In the genomic region with DNA sequence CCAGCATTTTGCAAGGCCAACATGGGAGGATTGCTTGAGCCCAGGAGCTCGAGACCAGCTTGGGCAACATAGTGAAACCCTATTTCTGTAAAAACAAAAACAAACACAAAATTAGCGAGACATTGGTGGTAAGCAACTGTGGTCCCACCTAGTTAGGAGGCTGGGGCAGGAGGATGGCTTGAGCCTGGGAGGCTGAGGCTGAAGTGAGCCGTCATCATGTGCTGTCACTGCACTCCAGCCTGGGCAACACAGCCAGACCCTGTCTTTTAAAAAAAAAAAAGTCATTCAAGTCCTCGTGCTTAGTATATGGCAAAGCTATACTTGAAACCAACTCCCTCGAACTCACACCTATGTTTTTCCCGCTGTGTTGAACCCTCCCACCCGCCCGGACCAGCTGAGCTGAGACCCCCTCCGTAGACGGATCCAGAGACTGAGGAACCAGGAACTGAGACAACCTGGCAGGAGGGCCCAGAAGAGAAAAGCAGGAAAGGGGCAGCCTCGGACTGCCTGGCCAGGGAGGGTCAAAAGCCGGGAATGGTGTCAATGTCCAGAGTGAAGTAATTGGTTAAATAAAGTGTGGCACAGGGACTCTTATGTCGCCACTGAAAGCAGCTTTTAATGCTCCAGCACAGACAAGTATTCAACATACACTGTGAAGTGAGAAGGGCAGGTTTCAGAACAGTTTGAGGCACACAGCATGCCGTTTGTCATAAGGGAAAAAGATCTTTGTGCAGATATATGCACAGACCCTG, we compare ENCODE assay signal across 15 cellular contexts. TPM values are rescaled to one million over a fixed set of nuclear protein-coding genes. Genes with fewer than 3 reads are reported as not detected.
DNase-seq lines count a peak whose midpoint lies in the region; ATAC-seq and TF ChIP-seq lines count a peak whose summit lies in the region.
"Had no signal": no experiment of that assay in that cellular context is flagged by ENCODE, and none has a peak within 500 bp of the region (broad histone marks: within the 10 kb centered on the region; RNA-seq: fewer than 3 reads in every experiment).

No MANE protein-coding gene starts in this region.

- peaks cover 7% of the 10 kb centered on the region for H3K4me1 Mint-ChIP-seq in WTC11
- H3K4me1 Mint-ChIP-seq: B cell had no signal

- no peak for DNase-seq in WTC11 (ENCODE audit: low spot score)
- DNase-seq in psoas muscle = peak in 1 of 2 donors; percentile 10
- no peak for DNase-seq in suprapubic skin (ENCODE audit: low spot score in 2 of 2)
- no peak for DNase-seq in head of caudate nucleus
- DNase-seq: CD8-positive, alpha-beta T cell; COR-L47; DMS153; GF-D8; GOT3; H9 had no signal

- TF ChIP-seq EP300 in suprapubic skin (IDR thresholded peaks at IDR 0.05) = no peak

- H3K9me3 Mint-ChIP-seq in WTC11 = no peaks in the 10 kb centered on the region
- H3K9me3 Mint-ChIP-seq: CD8-positive, alpha-beta T cell; H9 had no signal

- peak overlapping the region; percentile 77 to 96 (median 92); a peak in 21 of 22 replicates for H3K4me2 ChIP-seq in BLaER1 treated with 17β-estradiol and CSF1 and Interleukin-3, amounts not matched to agents 10 nM and 100 nM

- no peaks in the 10 kb centered on the region for H3K36me3 ChIP-seq in BLaER1 treated with 17β-estradiol and CSF1 and Interleukin-3, amounts not matched to agents 10 nM and 100 nM
- H3K36me3 ChIP-seq in liver (ENCODE audit: control insufficient read depth in 4 of 4, insufficient read depth in 3 of 4, low read depth in 1 of 4, low read length in 3 of 4) (no peaks in the 10 kb centered on the region), psoas muscle (ENCODE audit: insufficient read depth in 1 of 2, low read depth in 1 of 2) (no peaks in the 10 kb centered on the region), suprapubic skin (no peaks in the 10 kb centered on the region)

- CTCF ChIA-PET in WTC11 (lab: Charles Lee) = no interaction called here

- WGBS in liver = 61% methylated on average over 14 of the region's 14 CpGs
- 61 to 79% (median 72%) methylated on average over 14 of the region's 14 CpGs for WGBS in psoas muscle, 3 donors
- WGBS in suprapubic skin = 80% methylated on average over 14 of the region's 14 CpGs

- POLR2A ChIA-PET in WTC11 (lab: Charles Lee) = no interaction called here

- no peak for TF ChIP-seq POLR2A in suprapubic skin (IDR thresholded peaks at IDR 0.05)

- no peak overlapping the region for H3K27ac Mint-ChIP-seq in WTC11
- H3K27ac Mint-ChIP-seq: B cell; CD14-positive monocyte; CD8-positive, alpha-beta T cell; H9 had no signal

- H3K27me3 Mint-ChIP-seq in WTC11 (ENCODE audit: low read depth) = peaks cover 6% of the 10 kb centered on the region

- H3K36me3 Mint-ChIP-seq in WTC11 = no peaks in the 10 kb centered on the region
- H3K36me3 Mint-ChIP-seq: CD14-positive monocyte; CD8-positive, alpha-beta T cell had no signal

- intact Hi-C loops in psoas muscle (cut with DNase I) = no loop called here
- intact Hi-C loops in head of caudate nucleus (cut with DNase I) = no loop called here

- peak overlapping the region in 4 of 11 experiments; percentile 20 to 79 (median 74); a peak in 3 of 22 replicates for H3K27ac ChIP-seq in BLaER1 treated with 17β-estradiol and CSF1 and Interleukin-3, amounts not matched to agents 10 nM and 100 nM
- H3K27ac ChIP-seq in liver (ENCODE audit: low read depth in 1 of 2, low read length in 2 of 2) (peak overlapping the region in 1 of 2 donors; percentile 50), psoas muscle (peak overlapping the region; percentile 2), suprapubic skin (no peak overlapping the region)

- H3K4me3 ChIP-seq in BLaER1 treated with 17β-estradiol and CSF1 and Interleukin-3, amounts not matched to agents 10 nM and 100 nM = no peak overlapping the region
- no peak overlapping the region for H3K4me3 ChIP-seq in liver (ENCODE audit: low read depth in 1 of 3, low read length in 3 of 3)
- no peak overlapping the region for H3K4me3 ChIP-seq in psoas muscle
- no peak overlapping the region for H3K4me3 ChIP-seq in suprapubic skin

- peak in 1 of 2 donors; percentile 34 for TF ChIP-seq RAD21 in liver (IDR thresholded peaks at IDR 0.05)

- peaks cover 22 to 28% (median 26%) of the 10 kb centered on the region in 10 experiments for H3K4me1 ChIP-seq in BLaER1 treated with 17β-estradiol and CSF1 and Interleukin-3, amounts not matched to agents 10 nM and 100 nM
- H3K4me1 ChIP-seq in liver (ENCODE audit: control insufficient read depth in 4 of 4, insufficient read depth in 4 of 4, low read length in 3 of 4) (peaks cover 0 to 9% (median 4%) of the 10 kb centered on the region in 4 donors), psoas muscle (peaks cover 12% of the 10 kb centered on the region), suprapubic skin (peaks cover 37% of the 10 kb centered on the region)

- ATAC-seq in WTC11 (no peak), psoas muscle (peak in 3 of 4 donors; percentile 29 to 54 (median 49)), HG03469 (IDR thresholded peaks at IDR 0.05; ENCODE audit: unreplicated experiment) (no peak)
- ATAC-seq: CD8-positive, alpha-beta T cell had no signal

- H3K9me3 ChIP-seq in BLaER1 treated with 17β-estradiol and CSF1 and Interleukin-3, amounts not matched to agents 10 nM and 100 nM (replicated peaks in 1 of 11) = no peaks in the 10 kb centered on the region
- no peaks in the 10 kb centered on the region for H3K9me3 ChIP-seq in liver (ENCODE audit: control insufficient read depth in 4 of 4, low read length in 3 of 4)
- H3K9me3 ChIP-seq in psoas muscle = no peaks in the 10 kb centered on the region
- no peaks in the 10 kb centered on the region for H3K9me3 ChIP-seq in suprapubic skin

- TF ChIP-seq CTCF in WTC11 (IDR thresholded peaks at IDR 0.05) (no peak), liver (IDR thresholded peaks at IDR 0.05; ENCODE audit: low read depth, low read length, missing input control) (no peak), psoas muscle (IDR thresholded peaks at IDR 0.05) (no peak), suprapubic skin (IDR thresholded peaks at IDR 0.05) (no peak)

- H3K9ac ChIP-seq in BLaER1 treated with 17β-estradiol and CSF1 and Interleukin-3, amounts not matched to agents 10 nM and 100 nM = no peak overlapping the region; a peak in 1 of 22 replicates
- no peak overlapping the region for H3K9ac ChIP-seq in liver (ENCODE audit: low read depth in 1 of 2, low read length in 2 of 2)

- H3K27me3 ChIP-seq in BLaER1 treated with 17β-estradiol and CSF1 and Interleukin-3, amounts not matched to agents 10 nM and 100 nM = peaks cover 0 to 2% (median under 1%) of the 10 kb centered on the region in 11 experiments; a peak in 7 of 22 replicates
- no peaks in the 10 kb centered on the region for H3K27me3 ChIP-seq in liver (ENCODE audit: control insufficient read depth in 4 of 4, insufficient read depth in 4 of 4, low read length in 3 of 4)
- H3K27me3 ChIP-seq in psoas muscle (ENCODE audit: insufficient read depth in 3 of 3, low read length in 2 of 3) = peaks cover 0 to 2% (median 0%) of the 10 kb centered on the region in 3 donors
- H3K27me3 ChIP-seq in suprapubic skin = peaks cover 36% of the 10 kb centered on the region

- no peaks in the 10 kb centered on the region for H4K20me1 ChIP-seq in BLaER1 treated with 17β-estradiol and CSF1 and Interleukin-3, amounts not matched to agents 10 nM and 100 nM

- no peak overlapping the region for H3K4me3 Mint-ChIP-seq in WTC11
- H3K4me3 Mint-ChIP-seq: B cell; CD8-positive, alpha-beta T cell; H9 had no signal

TF ChIP-seq in WTC11, 78 proteins besides CTCF, POLR2A, EP300 and RAD21:
- TF ChIP-seq TEAD1 (CRISPR knock-in tag; IDR thresholded peaks at IDR 0.05) = no peak
- TF ChIP-seq ZNF121 (CRISPR knock-in tag; IDR thresholded peaks at IDR 0.05) = peak; percentile 93
- TF ChIP-seq SP1 (CRISPR knock-in tag; conservative IDR thresholded peaks at IDR 0.05) = no peak
- TF ChIP-seq, protein P1, sequence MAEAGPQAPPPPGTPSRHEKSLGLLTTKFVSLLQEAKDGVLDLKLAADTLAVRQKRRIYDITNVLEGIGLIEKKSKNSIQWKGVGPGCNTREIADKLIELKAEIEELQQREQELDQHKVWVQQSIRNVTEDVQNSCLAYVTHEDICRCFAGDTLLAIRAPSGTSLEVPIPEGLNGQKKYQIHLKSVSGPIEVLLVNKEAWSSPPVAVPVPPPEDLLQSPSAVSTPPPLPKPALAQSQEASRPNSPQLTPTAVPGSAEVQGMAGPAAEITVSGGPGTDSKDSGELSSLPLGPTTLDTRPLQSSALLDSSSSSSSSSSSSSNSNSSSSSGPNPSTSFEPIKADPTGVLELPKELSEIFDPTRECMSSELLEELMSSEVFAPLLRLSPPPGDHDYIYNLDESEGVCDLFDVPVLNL (CRISPR knock-in tag; IDR thresholded peaks at IDR 0.05; ENCODE audit: borderline replicate concordance, low read depth) = no peak

TF ChIP-seq in liver, 16 proteins besides CTCF, POLR2A, EP300 and RAD21:
- TF ChIP-seq SP1 (IDR thresholded peaks at IDR 0.05) (peak; percentile 53), RXRA (IDR thresholded peaks at IDR 0.05) (peak in 1 of 2 donors; percentile 50), NR2F2 (IDR thresholded peaks at IDR 0.05) (no peak), HNF4A (conservative IDR thresholded peaks at IDR 0.05) (peak; percentile 79 to 83)
- TF ChIP-seq, protein P2, sequence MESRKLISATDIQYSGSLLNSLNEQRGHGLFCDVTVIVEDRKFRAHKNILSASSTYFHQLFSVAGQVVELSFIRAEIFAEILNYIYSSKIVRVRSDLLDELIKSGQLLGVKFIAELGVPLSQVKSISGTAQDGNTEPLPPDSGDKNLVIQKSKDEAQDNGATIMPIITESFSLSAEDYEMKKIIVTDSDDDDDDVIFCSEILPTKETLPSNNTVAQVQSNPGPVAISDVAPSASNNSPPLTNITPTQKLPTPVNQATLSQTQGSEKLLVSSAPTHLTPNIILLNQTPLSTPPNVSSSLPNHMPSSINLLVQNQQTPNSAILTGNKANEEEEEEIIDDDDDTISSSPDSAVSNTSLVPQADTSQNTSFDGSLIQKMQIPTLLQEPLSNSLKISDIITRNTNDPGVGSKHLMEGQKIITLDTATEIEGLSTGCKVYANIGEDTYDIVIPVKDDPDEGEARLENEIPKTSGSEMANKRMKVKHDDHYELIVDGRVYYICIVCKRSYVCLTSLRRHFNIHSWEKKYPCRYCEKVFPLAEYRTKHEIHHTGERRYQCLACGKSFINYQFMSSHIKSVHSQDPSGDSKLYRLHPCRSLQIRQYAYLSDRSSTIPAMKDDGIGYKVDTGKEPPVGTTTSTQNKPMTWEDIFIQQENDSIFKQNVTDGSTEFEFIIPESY (IDR thresholded peaks at IDR 0.05) = no peak

RNA-seq across cellular contexts. Expression of a gene that starts 32.8 kb away (rescaled TPM):
- total RNA-seq in WTC11 (2021) = 6.9 to 11.7 TPM (median 8.7 TPM) in 3 replicates
- total RNA-seq in liver = 1 to 10 TPM; 1.6 to 3.5 TPM
- 1 to 10 TPM; 1.0 to 2.3 TPM for polyA plus RNA-seq in liver
- 10 to 100 TPM; 53.1 to 83.3 (median 60.8) TPM for total RNA-seq in psoas muscle
- 10 to 100 TPM in 2 of 3 donors, 1 to 10 TPM in 1; 2.6 to 23.7 (median 11.0) TPM for polyA plus RNA-seq in psoas muscle
- 100 to 1,000 TPM; 106 to 229 (median 160) TPM for total RNA-seq in suprapubic skin

Comparison
In these comparisons a context has a peak if more than half of its experiments do, and no peak if none do; other contexts are left out.
1. ATAC-seq: peak in psoas muscle (3 of 4); none in WTC11 (single experiment) and HG03469 (single experiment).